Comparison of ENCODE assay signal across 11 cellular contexts in the genomic region with DNA sequence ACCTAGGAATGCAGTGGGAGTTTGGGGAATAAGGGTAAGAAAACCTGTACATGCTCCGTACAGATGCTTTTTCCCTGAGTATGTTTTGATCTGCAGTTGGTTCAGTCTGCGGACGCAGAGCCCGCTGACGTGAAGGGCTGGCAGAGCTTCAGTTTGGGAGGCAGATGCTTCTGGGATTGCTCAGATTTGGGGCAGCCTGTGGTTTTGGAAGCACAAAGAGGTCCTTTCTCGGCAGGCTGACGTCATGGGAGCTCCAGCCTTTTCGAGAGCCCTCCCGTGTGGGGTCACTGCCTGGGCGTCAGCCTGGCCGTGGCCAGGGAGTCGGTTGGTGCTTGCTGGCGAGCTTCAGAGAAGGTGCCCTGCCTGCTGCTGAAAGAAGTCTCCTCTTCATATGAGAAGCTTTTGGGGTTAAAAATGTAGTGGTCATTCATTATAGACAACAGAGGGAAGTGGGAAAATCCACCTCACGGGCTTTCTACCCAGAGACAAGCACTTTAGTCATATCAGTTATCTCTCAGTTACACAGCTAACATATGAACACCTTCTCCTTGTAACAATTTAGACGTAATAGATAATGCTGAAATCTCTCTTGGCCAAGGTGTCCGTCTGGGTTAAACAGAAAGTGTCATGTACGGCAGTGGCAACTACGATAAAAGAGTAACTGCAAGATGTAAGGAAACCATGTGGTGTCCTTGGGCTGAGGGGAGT. TPM values are rescaled to one million over a fixed set of nuclear protein-coding genes. Genes with fewer than 3 reads are reported as not detected.
DNase-seq lines count a peak whose midpoint lies in the region; ATAC-seq and TF ChIP-seq lines count a peak whose summit lies in the region.
"Had no signal": no experiment of that assay in that cellular context is flagged by ENCODE, and none has a peak within 500 bp of the region (broad histone marks: within the 10 kb centered on the region; RNA-seq: fewer than 3 reads in every experiment).

No MANE protein-coding gene starts in this region.

- no peaks in the 10 kb centered on the region for H3K79me2 ChIP-seq in fibroblast of lung (ENCODE audit: control insufficient read depth, insufficient read depth, low read length)

- H3K27me3 ChIP-seq in fibroblast of lung (ENCODE audit: control insufficient read depth, insufficient read depth, low read length), result no peaks in the 10 kb centered on the region

- H4K20me1 ChIP-seq in fibroblast of lung (ENCODE audit: control insufficient read depth, extremely low read depth, insufficient read depth, low read length), result no peaks in the 10 kb centered on the region

- H3K4me3 ChIP-seq in fibroblast of lung (replicated peaks in 1 of 4; ENCODE audit: control extremely low read depth in 1 of 4, insufficient read depth in 1 of 4, low read depth in 3 of 4, low read length in 4 of 4), result peak overlapping the region in 1 of 4 experiments; percentile 12

- H3K36me3 ChIP-seq in fibroblast of lung (ENCODE audit: control insufficient read depth, insufficient read depth, low read length), result peaks cover 9% of the 10 kb centered on the region

- H3K27ac ChIP-seq in fibroblast of lung (ENCODE audit: insufficient read depth, low read length), result peak overlapping the region; percentile 86

- H3K4me2 ChIP-seq in fibroblast of lung (ENCODE audit: extremely low read depth, insufficient read depth, low read length), result peak overlapping the region; percentile 75

- no peaks in the 10 kb centered on the region for H3K9me3 ChIP-seq in fibroblast of lung (ENCODE audit: control insufficient read depth, insufficient read depth, low read depth, low read length)

- no peak for TF ChIP-seq CTCF in fibroblast of lung (conservative IDR thresholded peaks at IDR 0.05 in 1 of 2, IDR thresholded peaks at IDR 0.05 in 1 of 2; ENCODE audit: low read depth in 1 of 2, low read length in 2 of 2)
- TF ChIP-seq CTCF in omental fat pad (IDR thresholded peaks at IDR 0.05), result no peak

- ATAC-seq in omental fat pad (ENCODE audit: low FRiP score) (peak; percentile 91), GM21381 (IDR thresholded peaks at IDR 0.05; ENCODE audit: unreplicated experiment) (no peak), HG03457 (IDR thresholded peaks at IDR 0.05; ENCODE audit: unreplicated experiment) (no peak)
- ATAC-seq: stimulated activated naive CD8-positive, alpha-beta T cell treated with anti-CD3 and anti-CD28 coated beads, Interleukin-15, Interleukin-2, amounts not matched to agents 100 U/mL and 50 U/mL, for 24 hours had no signal

- peaks cover 15% of the 10 kb centered on the region for H3K4me1 ChIP-seq in fibroblast of lung (ENCODE audit: control insufficient read depth, extremely low read depth, insufficient read depth, low read length)

- H2AFZ ChIP-seq in fibroblast of lung (ENCODE audit: low read length), result no peak overlapping the region

- peak overlapping the region; percentile 37 for H3K9ac ChIP-seq in fibroblast of lung (ENCODE audit: insufficient read depth, low read length)

- DNase-seq in AG20443 (ENCODE audit: low spot score) (peak; percentile 97), RPMI7951 (ENCODE audit: low read depth) (peak; percentile 98), fibroblast of lung (ENCODE audit: low read depth in 2 of 2) (peak; percentile 99 to 100), omental fat pad (ENCODE audit: low spot score) (peak; percentile 68), DMS153 (lab: John Stamatoyannopoulos, UW) (no peak)
- DNase-seq in activated CD8-positive, alpha-beta memory T cell treated with anti-CD3 and anti-CD28 coated beads, Interleukin-2, amount 50 U/mL, for 4 hours, result no peak
- DNase-seq: activated gamma-delta T cell; NCI-H446; stimulated activated naive CD8-positive, alpha-beta T cell treated with anti-CD3 and anti-CD28 coated beads, Interleukin-15, Interleukin-2, amounts not matched to agents 100 U/mL and 50 U/mL, for 24 hours had no signal

RNA-seq across cellular contexts. Expression of gene TPCN2, which starts 26.8 kb away (rescaled TPM):
- total RNA-seq in RPMI7951 (2014; rRNA removed; shearing (Covaris generic)), result 3.2 and 4.7 TPM in 2 replicates
- total RNA-seq in fibroblast of lung (8.7 and 11.7 TPM in 2 replicates), omental fat pad (10 to 100 TPM; 11.8 to 23.3 (median 15.4) TPM)
- polyA plus RNA-seq in fibroblast of lung, result 7.7 and 9.7 TPM in 2 replicates
- 7.1 and 9.9 TPM in 2 replicates for polyA plus RNA-seq in fibroblast of lung (2012)
- polyA minus RNA-seq in fibroblast of lung (ENCODE audit: low replicate concordance), result 24.2 and 31.8 TPM in 2 replicates

Comparison
In these comparisons a context has a peak if more than half of its experiments do, and no peak if none do; other contexts are left out.
1. DNase-seq: peak in AG20443 (single experiment), RPMI7951 (single experiment), fibroblast of lung (2 of 2) and omental fat pad (single experiment); none in activated CD8-positive, alpha-beta memory T cell treated with anti-CD3 and anti-CD28 coated beads, Interleukin-2, amount 50 U/mL, for 4 hours (single experiment) and DMS153 (single experiment).